Comparison of ENCODE assay signal across 8 cellular contexts in genomic region chr17:55845385-55845784, GRCh38.
DNase-seq lines count a peak whose midpoint lies in the region; ATAC-seq and TF ChIP-seq lines count a peak whose summit lies in the region.

No MANE protein-coding gene starts in this region.

- H3K4me1 ChIP-seq in effector memory CD4-positive, alpha-beta T cell (ENCODE audit: control insufficient read depth, insufficient read depth, low read length, poor library complexity, severe bottlenecking), result no peaks in the 10 kb centered on the region

- H3K27ac ChIP-seq in RWPE1, result no peak overlapping the region
- H3K27ac ChIP-seq in effector memory CD4-positive, alpha-beta T cell (ENCODE audit: insufficient read depth, low read length, poor library complexity, severe bottlenecking), result no peak overlapping the region

- no peaks in the 10 kb centered on the region for H3K9me3 ChIP-seq in effector memory CD4-positive, alpha-beta T cell (ENCODE audit: control insufficient read depth, low read length)

- peaks cover 7% of the 10 kb centered on the region for H3K27me3 Mint-ChIP-seq in nephron (ENCODE audit: low read depth)

- DNase-seq in GM10266 (ENCODE audit: extremely low spot score), result peak; percentile 49
- DNase-seq in RWPE1 (ENCODE audit: low spot score), result peak; percentile 20
- DNase-seq in fibroblast of mammary gland (ENCODE audit: low read depth), result peak; percentile 47
- no peak for DNase-seq in effector memory CD4-positive, alpha-beta T cell
- no peak for DNase-seq in NCI-H1694 treated with DMSO at 0.1 percent for 48 hours (lab: John Stamatoyannopoulos, UW)

- peaks cover 16% of the 10 kb centered on the region for H3K4me1 Mint-ChIP-seq in nephron

- H3K4me3 Mint-ChIP-seq in nephron, result peak overlapping the region in 2 of 3 experiments; percentile 26

- no peak overlapping the region for H3K27ac Mint-ChIP-seq in nephron

- no peaks in the 10 kb centered on the region for H3K27me3 ChIP-seq in effector memory CD4-positive, alpha-beta T cell (replicated peaks; ENCODE audit: control insufficient read depth, insufficient read depth, low read length, poor library complexity, severe bottlenecking)

- H3K4me3 ChIP-seq in fibroblast of mammary gland (ENCODE audit: control insufficient read depth, low read depth, low read length), result peak overlapping the region; percentile 17
- no peak overlapping the region for H3K4me3 ChIP-seq in effector memory CD4-positive, alpha-beta T cell (ENCODE audit: insufficient read depth, low read depth, low read length, poor library complexity, severe bottlenecking)

- no peaks in the 10 kb centered on the region for H3K36me3 ChIP-seq in effector memory CD4-positive, alpha-beta T cell (ENCODE audit: control insufficient read depth, insufficient read depth, low read length)

- no peaks in the 10 kb centered on the region for H3K9me3 Mint-ChIP-seq in nephron

- POLR2A ChIA-PET in RWPE1 (lab: Yijun Ruan, JAX; ENCODE audit: low non-redundant PET), result interaction anchor here (0.6 kb wide), 1 partner anchor 10 kb away, joined by 3 read pairs; no protein-coding TSS in a partner anchor

- CTCF ChIA-PET in RWPE1 (lab: Yijun Ruan, JAX), result interaction anchor here (0.7 kb wide), 1 partner anchor 44 kb away, joined by 3 read pairs; no protein-coding TSS in a partner anchor

- no peaks in the 10 kb centered on the region for H3K36me3 Mint-ChIP-seq in nephron (ENCODE audit: low read depth)

- ATAC-seq in HG03045 (IDR thresholded peaks at IDR 0.05; ENCODE audit: unreplicated experiment), result no peak
- ATAC-seq in HG03378 (IDR thresholded peaks at IDR 0.05; ENCODE audit: unreplicated experiment), result no peak

- peak; percentile 58 for TF ChIP-seq CTCF in GM10266 (IDR thresholded peaks at IDR 0.05; ENCODE audit: control insufficient read depth, insufficient read depth, low read depth, missing control alignments)
- TF ChIP-seq CTCF in RWPE1 (conservative IDR thresholded peaks at IDR 0.05; ENCODE audit: low read depth), result peak; percentile 26; the same call in 1 of the 2 replicates
- peak; percentile 55 for TF ChIP-seq CTCF in fibroblast of mammary gland (conservative IDR thresholded peaks at IDR 0.05; ENCODE audit: control insufficient read depth, insufficient read depth, low read depth, low read length)
- TF ChIP-seq CTCF in nephron (IDR thresholded peaks at IDR 0.05; ENCODE audit: unreplicated experiment in 3 of 3), result peak; percentile 72 to 85 (median 79)

Comparison
In these comparisons a context has a peak if more than half of its experiments do, and no peak if none do; other contexts are left out.
1. DNase-seq: peak in GM10266 (single experiment), RWPE1 (single experiment) and fibroblast of mammary gland (single experiment); none in effector memory CD4-positive, alpha-beta T cell (0 of 3) and NCI-H1694 treated with DMSO at 0.1 percent for 48 hours (single experiment).
2. CTCF ChIP-seq: peak in every context shown above with its lines; median percentile 79 in nephron; 58 in GM10266; 55 in fibroblast of mammary gland; 26 in RWPE1.